ENCODE assay signal across 8 cellular contexts in the genomic region with DNA sequence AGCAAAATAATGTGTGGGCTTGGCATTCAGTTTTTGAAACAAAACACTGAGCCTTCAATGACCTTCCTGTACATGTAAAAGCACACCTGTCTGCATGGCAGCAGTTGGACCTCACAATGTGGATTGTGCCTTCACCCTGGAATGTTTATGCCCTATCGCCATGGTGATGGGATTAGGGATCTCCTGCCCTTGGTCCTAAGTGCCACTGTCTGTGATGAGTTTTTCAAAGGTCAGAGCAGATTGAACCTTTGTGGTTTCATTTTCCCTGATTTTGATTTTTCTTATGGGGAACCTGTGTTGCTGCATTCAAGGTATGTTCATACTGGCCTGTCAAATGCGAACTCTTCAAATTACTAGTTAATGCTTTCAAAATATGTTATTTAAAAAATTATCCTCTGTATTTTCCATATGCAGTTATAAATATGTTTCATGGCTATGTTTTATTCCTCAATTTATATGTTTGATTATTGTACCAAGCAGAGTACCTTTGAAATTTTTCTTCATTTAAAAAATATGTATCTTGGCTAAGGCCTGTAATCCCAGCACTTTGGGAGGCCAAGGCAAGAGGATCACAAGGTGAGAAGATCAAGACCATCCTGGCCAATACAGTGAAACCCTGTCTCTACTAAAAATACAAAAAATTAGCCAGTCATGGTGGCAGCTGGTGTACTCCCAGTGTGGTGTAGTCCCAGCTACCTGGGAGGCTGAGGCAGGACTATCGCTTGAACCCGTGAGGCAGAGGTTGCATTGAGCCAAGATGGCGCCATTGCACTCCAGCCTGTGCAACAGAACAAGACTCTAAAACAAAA.
DNase-seq lines count a peak whose midpoint lies in the region; ATAC-seq, FAIRE-seq and TF ChIP-seq lines count a peak whose summit lies in the region.
"Not testable (repeated sequence)": the region's sequence is repeated elsewhere in the genome, so short reads cannot be mapped to it uniquely, and the experiment has no call there.

No MANE protein-coding gene starts in this region.

- not testable (repeated sequence) for H3K27ac ChIP-seq in colonic mucosa; HepG2 (ENCODE audit: extremely low read length, insufficient read depth, low read length); sigmoid colon

- intact Hi-C loops in CD14-positive monocyte (cut with micrococcal nuclease); activated CD4-positive, alpha-beta T cell treated with anti-CD3 and anti-CD28 coated beads for 36 hours (cut with DNase I, micrococcal nuclease); colonic mucosa (cut with DNase I); HepG2 (cut with micrococcal nuclease; ENCODE audit: unreplicated experiment); sigmoid colon (cut with DNase I): not testable (repeated sequence)

- not testable (repeated sequence) for TF ChIP-seq POLR2A in HepG2 (IDR thresholded peaks at IDR 0.05; ENCODE audit: insufficient read depth in 1 of 2, low read depth in 2 of 2, low read length in 2 of 2); sigmoid colon (IDR thresholded peaks at IDR 0.05)

- not testable (repeated sequence) for H3K36me3 ChIP-seq in colonic mucosa; HepG2 (replicated peaks in 1 of 2; ENCODE audit: control insufficient read depth in 1 of 2, insufficient read depth in 2 of 2, low read length in 2 of 2); sigmoid colon

- not testable (repeated sequence) for H3K9ac ChIP-seq in colonic mucosa (ENCODE audit: low read depth in 2 of 2, low read length in 2 of 2); HepG2 (ENCODE audit: insufficient read depth, low read depth, low read length)

- BruUV-seq in HepG2 (replicated peaks; lab: Mats Ljungman, UMichigan): not testable (repeated sequence)

- in situ Hi-C loops in HepG2 (cut with HindIII; ENCODE audit: extremely low pct_ligation_motif_present, low pct_unique_long_range_greater_than_20kb): not testable (repeated sequence)

- H2AFZ ChIP-seq in HepG2 (ENCODE audit: low read length): not testable (repeated sequence)

- POLR2A ChIA-PET in activated CD4-positive, alpha-beta T cell treated with anti-CD3 and anti-CD28 coated beads for 36 hours (lab: Charles Lee); HepG2 (lab: Yijun Ruan, JAX): not testable (repeated sequence)

- H3K4me3 Mint-ChIP-seq in CD14-positive monocyte; activated CD4-positive, alpha-beta T cell treated with anti-CD3 and anti-CD28 coated beads for 36 hours: not testable (repeated sequence)

- H3K79me2 ChIP-seq in HepG2 (ENCODE audit: insufficient read depth, low read length): not testable (repeated sequence)

- CTCF ChIA-PET in activated CD4-positive, alpha-beta T cell treated with anti-CD3 and anti-CD28 coated beads for 36 hours (lab: Charles Lee); HepG2 (lab: Yijun Ruan, JAX; ENCODE audit: low intra/inter-chr PET ratio, low total read pairs): not testable (repeated sequence)

- not testable (repeated sequence) for H3K4me1 ChIP-seq in colonic mucosa; HepG2 (ENCODE audit: insufficient read depth, low read length); sigmoid colon

- TF ChIP-seq CTCF in CD14-positive monocyte (IDR thresholded peaks at IDR 0.05); colonic mucosa (IDR thresholded peaks at IDR 0.05); HepG2 (CRISPR knock-in tag; IDR thresholded peaks at IDR 0.05); sigmoid colon (IDR thresholded peaks at IDR 0.05): not testable (repeated sequence)

- H3K9me3 Mint-ChIP-seq in CD14-positive monocyte: peaks cover 9 to 21% (median 11%) of the 10 kb centered on the region in 7 donors
- peaks cover 10% of the 10 kb centered on the region for H3K9me3 Mint-ChIP-seq in activated CD4-positive, alpha-beta T cell treated with anti-CD3 and anti-CD28 coated beads for 36 hours (ENCODE audit: low read depth)

- not testable (repeated sequence) for H4K20me1 ChIP-seq in HepG2 (ENCODE audit: insufficient read depth, low read length)

- not testable (repeated sequence) for H3K4me2 ChIP-seq in HepG2 (ENCODE audit: low read depth, low read length)

- WGBS in HepG2 (ENCODE audit: low lambda C conversion rate): 46% methylated on average over 5 of the region's 5 CpGs
- WGBS in sigmoid colon, 2 donors: 78 to 84% methylated on average over 5 of the region's 5 CpGs

- ATAC-seq in GM19397 (IDR thresholded peaks at IDR 0.05; ENCODE audit: unreplicated experiment) (peak; percentile 87), HG02678 (IDR thresholded peaks at IDR 0.05; ENCODE audit: unreplicated experiment) (peak; percentile 85), HG03469 (IDR thresholded peaks at IDR 0.05; ENCODE audit: unreplicated experiment) (peak; percentile 85), HepG2 (peak; percentile 90)
- ATAC-seq in activated CD4-positive, alpha-beta T cell treated with anti-CD3 and anti-CD28 coated beads for 36 hours: peak; percentile 84

- not testable (repeated sequence) for H3K27me3 Mint-ChIP-seq in CD14-positive monocyte (ENCODE audit: low read depth in 3 of 3); activated CD4-positive, alpha-beta T cell treated with anti-CD3 and anti-CD28 coated beads for 36 hours

- not testable (repeated sequence) for TF ChIP-seq RAD21 in HepG2 (CRISPR knock-in tag; IDR thresholded peaks at IDR 0.05)

- not testable (repeated sequence) for TF ChIP-seq EP300 in HepG2 (IDR thresholded peaks at IDR 0.05; ENCODE audit: low read depth in 2 of 2, low read length in 2 of 2); HepG2 (CRISPR knock-in tag; IDR thresholded peaks at IDR 0.05; ENCODE audit: borderline replicate concordance); sigmoid colon (IDR thresholded peaks at IDR 0.05)

- not testable (repeated sequence) for H3K4me1 Mint-ChIP-seq in CD14-positive monocyte; activated CD4-positive, alpha-beta T cell treated with anti-CD3 and anti-CD28 coated beads for 36 hours

- not testable (repeated sequence) for H3K4me3 ChIP-seq in colonic mucosa; HepG2 (replicated peaks in 1 of 3; ENCODE audit: insufficient read depth in 1 of 3, low read depth in 2 of 3, low read length in 3 of 3); sigmoid colon

- not testable (repeated sequence) for H3K27me3 ChIP-seq in colonic mucosa; HepG2 (ENCODE audit: control insufficient read depth in 1 of 2, insufficient read depth in 2 of 2, low read length in 2 of 2); sigmoid colon

- not testable (repeated sequence) for H3K9me3 ChIP-seq in colonic mucosa, sigmoid colon
- peaks cover 72% of the 10 kb centered on the region for H3K9me3 ChIP-seq in HepG2 (ENCODE audit: low read length)

- not testable (repeated sequence) for FAIRE-seq in HepG2 (lab: Jason Lieb, UNC)

- not testable (repeated sequence) for H3K36me3 Mint-ChIP-seq in CD14-positive monocyte; activated CD4-positive, alpha-beta T cell treated with anti-CD3 and anti-CD28 coated beads for 36 hours (ENCODE audit: low read depth)

- H3K27ac Mint-ChIP-seq in CD14-positive monocyte; activated CD4-positive, alpha-beta T cell treated with anti-CD3 and anti-CD28 coated beads for 36 hours: not testable (repeated sequence)

- peak; percentile 65 for DNase-seq in CD14-positive monocyte (ENCODE audit: low spot score)
- peak; percentile 61 for DNase-seq in activated CD4-positive, alpha-beta T cell treated with anti-CD3 and anti-CD28 coated beads for 36 hours
- peak; percentile 38 for DNase-seq in colonic mucosa
- DNase-seq in HepG2 (ENCODE audit: low spot score): not testable (repeated sequence)
- DNase-seq in sigmoid colon: peak; percentile 80
